10 cellular contexts compared by ENCODE assay signal in the genomic region with DNA sequence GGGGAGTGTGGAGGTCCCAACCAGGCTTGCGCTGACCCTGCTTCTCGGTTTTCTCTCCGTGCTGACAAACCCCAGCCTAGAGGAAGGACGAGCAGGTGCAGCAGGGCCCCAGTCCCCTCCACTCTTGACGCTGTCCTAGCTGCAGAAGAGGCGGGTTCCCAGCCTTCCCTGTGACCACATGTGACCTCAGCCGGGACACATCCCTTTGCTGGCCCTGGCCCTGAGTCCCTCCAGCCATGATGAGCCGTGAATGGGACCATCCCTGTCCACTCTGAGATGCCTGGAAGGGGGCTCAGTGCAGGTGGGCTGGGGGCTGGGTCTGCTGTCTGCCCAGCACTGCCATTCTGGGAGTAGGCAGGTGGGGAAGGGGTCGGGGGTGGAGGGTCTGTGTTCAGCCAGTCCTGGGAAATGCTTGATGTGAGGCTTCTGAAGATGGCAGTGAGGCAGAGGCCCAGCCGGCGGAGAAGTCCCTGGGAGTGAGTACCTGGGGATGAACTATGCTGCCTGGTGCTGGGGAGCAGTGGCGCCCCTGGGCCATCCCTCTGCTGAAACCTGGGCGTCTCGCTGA. TPM values are rescaled to one million over a fixed set of nuclear protein-coding genes. Genes with fewer than 3 reads are reported as not detected.
DNase-seq lines count a peak whose midpoint lies in the region; ATAC-seq and TF ChIP-seq lines count a peak whose summit lies in the region.
"Had no signal": no experiment of that assay in that cellular context is flagged by ENCODE, and none has a peak within 500 bp of the region (broad histone marks: within the 10 kb centered on the region; RNA-seq: fewer than 3 reads in every experiment).

No MANE protein-coding gene starts in this region.

- H3K27me3 ChIP-seq in ACC112 (ENCODE audit: insufficient read depth, low read length) = no peaks in the 10 kb centered on the region
- H3K27me3 ChIP-seq in HAP-1 (ENCODE audit: low read depth) = no peaks in the 10 kb centered on the region
- no peaks in the 10 kb centered on the region for H3K27me3 ChIP-seq in mesendoderm (ENCODE audit: insufficient read depth, low read length, poor library complexity)

- no peak for ATAC-seq in HG02870 (IDR thresholded peaks at IDR 0.05; ENCODE audit: unreplicated experiment)

- H3K79me2 ChIP-seq in ACC112 (ENCODE audit: control insufficient read depth, insufficient read depth, low read length, unreplicated experiment) (peaks cover 27% of the 10 kb centered on the region), mesendoderm (ENCODE audit: control insufficient read depth, insufficient read depth, low read length) (no peaks in the 10 kb centered on the region)

- no peak overlapping the region for H4K8ac ChIP-seq in mesendoderm (ENCODE audit: low read depth, low read length)

- WGBS in mesendoderm (ENCODE audit: extremely low coverage, insufficient coverage, low lambda C conversion rate) = no CpG with 5 or more reads among the region's 14 CpGs

- peak overlapping the region; percentile 36 for H3K4ac ChIP-seq in mesendoderm (ENCODE audit: low read depth, low read length)

- in situ Hi-C loops in HAP-1 (cut with MboI; ENCODE audit: low sequenced_read_pairs) = no loop called here
- in situ Hi-C loops in astrocyte of the spinal cord (cut with HindIII; ENCODE audit: low sequenced_read_pairs) = no loop called here

- H3K9me3 ChIP-seq in HAP-1 = no peaks in the 10 kb centered on the region
- H3K9me3 ChIP-seq: ovary had no signal

- H2AK5ac ChIP-seq in mesendoderm (ENCODE audit: low read length) = no peak overlapping the region

- no peaks in the 10 kb centered on the region for H3K36me3 ChIP-seq in ACC112 (ENCODE audit: insufficient read depth, low read length)
- H3K36me3 ChIP-seq in HAP-1 (replicated peaks) = no peaks in the 10 kb centered on the region
- H3K36me3 ChIP-seq in mesendoderm (ENCODE audit: control insufficient read depth, insufficient read depth, low read length) = no peaks in the 10 kb centered on the region
- H3K36me3 ChIP-seq: ovary had no signal

- peak overlapping the region; percentile 94 for H3K4me3 ChIP-seq in ACC112 (ENCODE audit: low read depth, low read length)
- peak overlapping the region; percentile 61; the same call in 1 of the 2 replicates for H3K4me3 ChIP-seq in HAP-1
- H3K4me3 ChIP-seq in astrocyte of the spinal cord (ENCODE audit: low read depth, low read length) = peak overlapping the region; percentile 81
- no peak overlapping the region for H3K4me3 ChIP-seq in mesendoderm (ENCODE audit: low read length)
- H3K4me3 ChIP-seq: ovary had no signal

- peak overlapping the region; percentile 92 for H3K27ac ChIP-seq in ACC112 (ENCODE audit: low read depth, low read length)
- H3K27ac ChIP-seq in mesendoderm (ENCODE audit: low read depth, low read length) = peak overlapping the region; percentile 96
- H3K27ac ChIP-seq: ovary had no signal

- peak overlapping the region; percentile 90 for H3K4me2 ChIP-seq in mesendoderm (ENCODE audit: low read length)

- H3K9ac ChIP-seq in mesendoderm (ENCODE audit: low read length) = peak overlapping the region; percentile 98

- no peak overlapping the region for H2BK15ac ChIP-seq in mesendoderm (replicated peaks; ENCODE audit: low read depth)

- no peak overlapping the region for H3K23ac ChIP-seq in mesendoderm (ENCODE audit: low read length)

- no peak overlapping the region for H2BK5ac ChIP-seq in mesendoderm (ENCODE audit: low read length)

- H3K79me1 ChIP-seq in mesendoderm (ENCODE audit: low read length) = peaks cover 1% of the 10 kb centered on the region

- no peak overlapping the region for H2BK120ac ChIP-seq in mesendoderm (ENCODE audit: low read depth, low read length)

- H3K18ac ChIP-seq in mesendoderm (ENCODE audit: low read length) = peak overlapping the region; percentile 3

- DNase-seq in HAP-1 (ENCODE audit: low spot score in 2 of 2) (no peak), astrocyte of the spinal cord (ENCODE audit: low read depth, low spot score) (no peak), mesendoderm (peak; percentile 47), NCI-H2171 treated with DMSO at 0.1 percent for 48 hours (lab: John Stamatoyannopoulos, UW) (no peak)
- DNase-seq in stimulated activated CD8-positive, alpha-beta memory T cell treated with anti-CD3 and anti-CD28 coated beads, Interleukin-4, amount 100 ng/mL, for 48 hours = no peak
- no peak for DNase-seq in stimulated activated CD4-positive, alpha-beta T cell treated with anti-CD3 and anti-CD28 coated beads, Interleukin-1b, Interleukin-23, amount 100 ng/mL, for 48 hours
- DNase-seq: stimulated activated naive CD4-positive, alpha-beta T cell had no signal

- H3K4me1 ChIP-seq in ACC112 (ENCODE audit: control insufficient read depth, insufficient read depth, low read length, unreplicated experiment) (peaks cover 50% of the 10 kb centered on the region), HAP-1 (peaks cover 33% of the 10 kb centered on the region), mesendoderm (ENCODE audit: control insufficient read depth, low read depth, low read length) (peaks cover 8% of the 10 kb centered on the region)

- no peak for TF ChIP-seq CTCF in astrocyte of the spinal cord (IDR thresholded peaks at IDR 0.05; ENCODE audit: low read depth, low read length)

- no peak overlapping the region for H2AFZ ChIP-seq in ACC112 (ENCODE audit: low read length, unreplicated experiment)

- no peak overlapping the region for H4K5ac ChIP-seq in mesendoderm (ENCODE audit: low read length)

- peak overlapping the region; percentile 96 for H3K56ac ChIP-seq in mesendoderm (ENCODE audit: low read length)

RNA-seq across cellular contexts. Expression of gene TUBB3, which starts 1.9 kb away (rescaled TPM):
- polyA plus RNA-seq in mesendoderm (2013, experiment 1 of 2) = 96.5 TPM
- polyA plus RNA-seq in mesendoderm (2013, experiment 2 of 2) = 103 TPM

RNA-seq across cellular contexts. Expression of gene MC1R, which starts 2.6 kb away (rescaled TPM):
- 1.2 TPM for polyA plus RNA-seq in mesendoderm (2013, experiment 1 of 2)
- 0.98 TPM for polyA plus RNA-seq in mesendoderm (2013, experiment 2 of 2)

RNA-seq across cellular contexts. Expression of gene DEF8, which starts 27.3 kb away (rescaled TPM):
- polyA plus RNA-seq in mesendoderm (2013, experiment 1 of 2) = 43.6 TPM
- 44.8 TPM for polyA plus RNA-seq in mesendoderm (2013, experiment 2 of 2)

RNA-seq across cellular contexts. Expression of gene TCF25, which starts 47.8 kb away (rescaled TPM):
- 89.8 TPM for polyA plus RNA-seq in mesendoderm (2013, experiment 1 of 2)
- 88.1 TPM for polyA plus RNA-seq in mesendoderm (2013, experiment 2 of 2)
